ENCODE assay signal across 8 cellular contexts in the genomic region with DNA sequence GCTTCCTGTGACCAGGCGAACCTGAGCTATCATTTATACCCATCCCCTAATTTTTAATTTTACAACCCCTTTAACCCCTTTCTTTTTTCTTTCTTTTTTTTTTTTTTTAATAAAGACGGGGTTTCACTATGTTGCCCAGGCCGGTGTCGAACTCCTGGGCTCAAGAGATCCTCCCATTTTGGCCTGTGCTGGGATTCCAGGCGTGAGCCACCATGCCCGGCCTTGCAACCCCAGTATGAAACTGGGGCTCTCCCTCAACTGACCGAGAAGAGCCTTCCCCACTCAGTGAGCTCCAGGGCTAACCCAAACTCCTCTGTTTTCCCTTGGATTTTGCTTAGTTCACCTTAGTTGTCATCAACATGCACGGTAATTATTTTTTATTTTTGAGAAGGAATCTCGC. TPM values are rescaled to one million over a fixed set of nuclear protein-coding genes. Genes with fewer than 3 reads are reported as not detected.
DNase-seq lines count a peak whose midpoint lies in the region; ATAC-seq and TF ChIP-seq lines count a peak whose summit lies in the region.

No MANE protein-coding gene starts in this region.

- H3K4me3 ChIP-seq in OCI-LY7 (ENCODE audit: low read depth, low read length, poor library complexity, severe bottlenecking) (peak overlapping the region; percentile 89), osteoblast (ENCODE audit: insufficient read depth, low read length) (peak overlapping the region; percentile 99)

- no peak for DNase-seq in Calu3
- no peak for DNase-seq in OCI-LY7 (ENCODE audit: low spot score)
- DNase-seq in endothelial cell (ENCODE audit: low spot score), result no peak
- no peak for DNase-seq in osteoblast (ENCODE audit: insufficient read length, low spot score, missing footprints)
- no peak for DNase-seq in HPDE6-E6E7 (ENCODE audit: extremely low spot score)
- DNase-seq in NCI-H2227 (lab: John Stamatoyannopoulos, UW; ENCODE audit: unreplicated experiment), result no peak

- H3K4me3 Mint-ChIP-seq in Calu3 (ENCODE audit: low read depth, unreplicated experiment) (peak overlapping the region; percentile 83), endothelial cell (ENCODE audit: unreplicated experiment) (peak overlapping the region; percentile 99)

- H3K36me3 Mint-ChIP-seq in Calu3 (ENCODE audit: insufficient read depth, unreplicated experiment) (peaks cover 43% of the 10 kb centered on the region), endothelial cell (ENCODE audit: low read depth, unreplicated experiment) (peaks cover 5% of the 10 kb centered on the region)

- H2AFZ ChIP-seq in OCI-LY7 (ENCODE audit: low read length), result peak overlapping the region; percentile 71; the same call in 1 of the 2 replicates
- peak overlapping the region; percentile 95 for H2AFZ ChIP-seq in osteoblast (ENCODE audit: low read length)

- peak overlapping the region; percentile 61 for H3K27ac ChIP-seq in OCI-LY7 (ENCODE audit: low read depth, low read length, poor library complexity, severe bottlenecking)
- H3K27ac ChIP-seq in osteoblast (ENCODE audit: low read depth, low read length), result peak overlapping the region; percentile 97

- H3K4me2 ChIP-seq in OCI-LY7 (ENCODE audit: low read length), result peak overlapping the region; percentile 92
- peak overlapping the region; percentile 97 for H3K4me2 ChIP-seq in osteoblast (ENCODE audit: insufficient read depth, low read length)

- ATAC-seq in GM18502 (IDR thresholded peaks at IDR 0.05; ENCODE audit: poor library complexity, unreplicated experiment) (no peak), HG03460 (IDR thresholded peaks at IDR 0.05; ENCODE audit: unreplicated experiment) (no peak)

- intact Hi-C loops in Calu3 (cut with micrococcal nuclease; ENCODE audit: unreplicated experiment) (no loop called here), OCI-LY7 (cut with micrococcal nuclease; ENCODE audit: unreplicated experiment) (no loop called here)

- H4K20me1 ChIP-seq in OCI-LY7 (ENCODE audit: insufficient read depth, low read length) (no peaks in the 10 kb centered on the region), osteoblast (ENCODE audit: insufficient read depth, low read length) (no peaks in the 10 kb centered on the region)

- H3K27ac Mint-ChIP-seq in Calu3 (ENCODE audit: unreplicated experiment), result peak overlapping the region; percentile 98
- H3K27ac Mint-ChIP-seq in endothelial cell (ENCODE audit: unreplicated experiment), result peak overlapping the region; percentile 99

- POLR2A ChIA-PET in OCI-LY7 (lab: Charles Lee), result interaction anchor here (0.7 to 5.4 kb wide), 9 partner anchors 8 to 1187 kb away, joined by 3 to 33 read pairs (median 5); a partner anchor contains a TSS

- H3K9me3 Mint-ChIP-seq in Calu3 (ENCODE audit: low read depth, unreplicated experiment), result no peaks in the 10 kb centered on the region
- no peaks in the 10 kb centered on the region for H3K9me3 Mint-ChIP-seq in endothelial cell (ENCODE audit: unreplicated experiment)

- H3K27me3 Mint-ChIP-seq in Calu3 (ENCODE audit: unreplicated experiment) (no peaks in the 10 kb centered on the region), endothelial cell (ENCODE audit: unreplicated experiment) (peaks cover 14% of the 10 kb centered on the region)

- H3K79me2 ChIP-seq in OCI-LY7 (ENCODE audit: insufficient read depth, low read depth, low read length) (peaks cover 61% of the 10 kb centered on the region), osteoblast (ENCODE audit: insufficient read depth, low read length) (peaks cover 66% of the 10 kb centered on the region)

- no peaks in the 10 kb centered on the region for H3K27me3 ChIP-seq in osteoblast (ENCODE audit: insufficient read depth, low read length)

- no peaks in the 10 kb centered on the region for H3K9me3 ChIP-seq in OCI-LY7 (ENCODE audit: low read length)
- no peaks in the 10 kb centered on the region for H3K9me3 ChIP-seq in osteoblast (ENCODE audit: low read depth, low read length)

- peaks cover 32% of the 10 kb centered on the region for H3K4me1 Mint-ChIP-seq in Calu3 (ENCODE audit: low read depth, unreplicated experiment)
- peaks cover 29% of the 10 kb centered on the region for H3K4me1 Mint-ChIP-seq in endothelial cell (ENCODE audit: unreplicated experiment)

- BruUV-seq in Calu3 (replicated peaks; lab: Mats Ljungman, UMichigan), result TSS peak; percentile 48
- BruUV-seq in OCI-LY7 (replicated peaks; lab: Mats Ljungman, UMichigan), result TSS peak; percentile 58

- H3K4me1 ChIP-seq in OCI-LY7 (ENCODE audit: insufficient read depth, low read length, poor library complexity, severe bottlenecking) (peaks cover 16% of the 10 kb centered on the region), osteoblast (ENCODE audit: insufficient read depth, low read length) (no peaks in the 10 kb centered on the region)

- CTCF ChIA-PET in Calu3 (lab: Charles Lee), result interaction anchor here (0.5 to 2.5 kb wide), 3 partner anchors 11 to 17 kb away, joined by 3 to 28 read pairs (median 8); a partner anchor contains a TSS
- CTCF ChIA-PET in OCI-LY7 (lab: Charles Lee; ENCODE audit: unreplicated experiment), result interaction anchor here (0.8 to 1.8 kb wide), 2 partner anchors 14 to 16 kb away, joined by 3 to 7 read pairs; a partner anchor contains a TSS

- H3K36me3 ChIP-seq in OCI-LY7 (ENCODE audit: insufficient read depth, low read length), result peaks cover 68% of the 10 kb centered on the region
- H3K36me3 ChIP-seq in osteoblast (ENCODE audit: insufficient read depth, low read length), result peaks cover 29% of the 10 kb centered on the region

- no peaks in the 10 kb centered on the region for H3K9me2 ChIP-seq in OCI-LY7 (ENCODE audit: insufficient read depth, low read length)

- TF ChIP-seq CTCF in Calu3 (IDR thresholded peaks at IDR 0.05; ENCODE audit: unreplicated experiment) (no peak), OCI-LY7 (conservative IDR thresholded peaks at IDR 0.05; ENCODE audit: low read length) (no peak), endothelial cell (IDR thresholded peaks at IDR 0.05; ENCODE audit: unreplicated experiment) (no peak), osteoblast (IDR thresholded peaks at IDR 0.05; ENCODE audit: extremely low read depth, low read depth, low read length) (no peak)

RNA-seq across cellular contexts. Expression of a gene that starts 1.0 kb away (rescaled TPM):
- total RNA-seq in Calu3 (2022) (70.3 and 76.7 TPM in 2 replicates), OCI-LY7 (2022) (85.1 and 91.9 TPM in 2 replicates), endothelial cell (ENCODE audit: unreplicated experiment) (80.3 TPM), osteoblast (38.9 and 47.8 TPM in 2 replicates)
- total RNA-seq in OCI-LY7 (2014; rRNA removed; shearing (Covaris generic)), result 40.0 and 46.8 TPM in 2 replicates

RNA-seq across cellular contexts. Expression of a gene that starts 1.3 kb away (rescaled TPM):
- total RNA-seq in Calu3 (2022) (101 and 122 TPM in 2 replicates), OCI-LY7 (2022) (122 and 129 TPM in 2 replicates), endothelial cell (ENCODE audit: unreplicated experiment) (117 TPM), osteoblast (146 and 150 TPM in 2 replicates)
- total RNA-seq in OCI-LY7 (2014; rRNA removed; shearing (Covaris generic)), result 230 and 320 TPM in 2 replicates

RNA-seq across cellular contexts. Expression of a gene that starts 16.4 kb away (rescaled TPM):
- 20.5 and 21.8 TPM in 2 replicates for total RNA-seq in Calu3 (2022)
- total RNA-seq in OCI-LY7 (2014; rRNA removed; shearing (Covaris generic)), result 21.3 and 40.1 TPM in 2 replicates
- total RNA-seq in OCI-LY7 (2022), result 24.6 and 31.7 TPM in 2 replicates
- total RNA-seq in endothelial cell (ENCODE audit: unreplicated experiment), result 32.7 TPM
- total RNA-seq in osteoblast, result 24.6 and 28.9 TPM in 2 replicates
